Comparison of ENCODE assay signal across 8 cellular contexts in genomic region chr15:92922405-92923002, GRCh38. TPM values are rescaled to one million over a fixed set of nuclear protein-coding genes. Genes with fewer than 3 reads are reported as not detected.
A peak's percentile ranks its signal among the peaks of the same experiment; 100 is the strongest.
DNase-seq lines count a peak whose midpoint lies in the region; ATAC-seq and TF ChIP-seq lines count a peak whose summit lies in the region.
"Had no signal": no experiment of that assay in that cellular context is flagged by ENCODE, and none has a peak within 500 bp of the region (broad histone marks: within the 10 kb centered on the region; RNA-seq: fewer than 3 reads in every experiment).

No MANE protein-coding gene starts in this region.

- DNase-seq in endothelial cell (ENCODE audit: low spot score) = no peak
- DNase-seq in stimulated activated naive B cell treated with anti-CD40 and anti-IgM and Interleukin-4, amounts not matched to agents 10 μg/mL and 1 μg/mL and 100 μg/mL, for 72 hours = no peak
- no peak for DNase-seq in BE2C
- DNase-seq in NCI-H748 (lab: John Stamatoyannopoulos, UW; ENCODE audit: unreplicated experiment) = no peak
- no peak for DNase-seq in DMS 273 treated with DMSO at 0.1 percent for 48 hours (lab: John Stamatoyannopoulos, UW)

- no peaks in the 10 kb centered on the region for H3K9me3 Mint-ChIP-seq in endothelial cell (ENCODE audit: unreplicated experiment)
- peaks cover 0 to 3% of the 10 kb centered on the region in 2 donors for H3K9me3 Mint-ChIP-seq in stimulated activated naive B cell treated with anti-CD40 and anti-IgM and Interleukin-4, amounts not matched to agents 10 μg/mL and 1 μg/mL and 100 μg/mL, for 72 hours

- peaks cover 21% of the 10 kb centered on the region for H3K36me3 Mint-ChIP-seq in endothelial cell (ENCODE audit: low read depth, unreplicated experiment)
- H3K36me3 Mint-ChIP-seq in stimulated activated naive B cell treated with anti-CD40 and anti-IgM and Interleukin-4, amounts not matched to agents 10 μg/mL and 1 μg/mL and 100 μg/mL, for 72 hours = peaks cover 44 to 65% of the 10 kb centered on the region in 2 donors

- no peaks in the 10 kb centered on the region for H3K27me3 ChIP-seq in BE2C

- H3K27ac Mint-ChIP-seq in endothelial cell (ENCODE audit: unreplicated experiment) = peak overlapping the region; percentile 79
- H3K27ac Mint-ChIP-seq in stimulated activated naive B cell treated with anti-CD40 and anti-IgM and Interleukin-4, amounts not matched to agents 10 μg/mL and 1 μg/mL and 100 μg/mL, for 72 hours = peak overlapping the region; percentile 87

- TF ChIP-seq CTCF in endothelial cell (IDR thresholded peaks at IDR 0.05; ENCODE audit: unreplicated experiment) (no peak), BE2C (IDR thresholded peaks at IDR 0.05; ENCODE audit: low read depth, low read length) (no peak)

- peaks cover 13% of the 10 kb centered on the region for H3K4me1 ChIP-seq in BE2C

- H3K27me3 Mint-ChIP-seq in endothelial cell (ENCODE audit: unreplicated experiment) = peaks cover 2% of the 10 kb centered on the region
- no peaks in the 10 kb centered on the region for H3K27me3 Mint-ChIP-seq in stimulated activated naive B cell treated with anti-CD40 and anti-IgM and Interleukin-4, amounts not matched to agents 10 μg/mL and 1 μg/mL and 100 μg/mL, for 72 hours

- H3K4me3 ChIP-seq in BE2C (ENCODE audit: low read depth, low read length) = no peak overlapping the region

- H3K4me1 Mint-ChIP-seq in endothelial cell (ENCODE audit: unreplicated experiment) = peaks cover 40% of the 10 kb centered on the region
- peaks cover 41 to 75% of the 10 kb centered on the region in 2 donors for H3K4me1 Mint-ChIP-seq in stimulated activated naive B cell treated with anti-CD40 and anti-IgM and Interleukin-4, amounts not matched to agents 10 μg/mL and 1 μg/mL and 100 μg/mL, for 72 hours

- H3K9me3 ChIP-seq in BE2C = no peaks in the 10 kb centered on the region

- no peak overlapping the region for H3K4me3 Mint-ChIP-seq in endothelial cell (ENCODE audit: unreplicated experiment)
- peak overlapping the region; percentile 55 to 76 for H3K4me3 Mint-ChIP-seq in stimulated activated naive B cell treated with anti-CD40 and anti-IgM and Interleukin-4, amounts not matched to agents 10 μg/mL and 1 μg/mL and 100 μg/mL, for 72 hours

- ATAC-seq in GM19372 (IDR thresholded peaks at IDR 0.05; ENCODE audit: low read depth, unreplicated experiment) (peak; percentile 49), HG03378 (IDR thresholded peaks at IDR 0.05; ENCODE audit: unreplicated experiment) (peak; percentile 52)
- ATAC-seq in stimulated activated naive B cell treated with anti-CD40 and anti-IgM and Interleukin-4, amounts not matched to agents 10 μg/mL and 1 μg/mL and 100 μg/mL, for 72 hours (replicated peaks) = peak; percentile 83 to 87
- ATAC-seq: SK-N-SH treated with all-trans-retinoic acid at 6 μM for 48 hours had no signal

- H3K36me3 ChIP-seq in BE2C = peaks cover 41% of the 10 kb centered on the region

RNA-seq across cellular contexts. Expression of gene CHD2, which starts 22.4 kb away (rescaled TPM):
- total RNA-seq in endothelial cell (ENCODE audit: unreplicated experiment) = 96.3 TPM
- 77.7 TPM for polyA plus RNA-seq in BE2C (2012; ENCODE audit: insufficient read depth, insufficient read length, low read depth)
